Comparison of ENCODE assay signal across 20 cellular contexts in the genomic region with DNA sequence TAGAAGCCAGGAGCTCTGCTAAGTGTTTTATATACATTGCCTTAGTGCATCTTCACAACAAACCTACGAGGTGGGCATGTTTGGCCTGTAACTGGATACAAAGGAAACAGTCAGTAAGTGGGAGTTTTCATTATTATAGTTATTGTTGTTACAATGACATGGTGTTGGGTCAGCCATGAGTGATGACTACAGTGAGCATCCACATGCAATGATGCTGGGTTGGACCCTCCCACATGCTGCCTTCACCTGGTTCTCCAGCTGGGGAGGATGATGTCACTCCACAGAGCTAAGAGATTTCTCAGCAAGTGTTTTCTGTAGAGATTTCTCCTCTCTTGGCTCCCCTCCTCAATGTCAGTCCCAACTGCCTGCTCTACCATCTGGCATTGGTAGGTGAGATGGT. TPM values are rescaled to one million over a fixed set of nuclear protein-coding genes. Genes with fewer than 3 reads are reported as not detected.
DNase-seq lines count a peak whose midpoint lies in the region; ATAC-seq and TF ChIP-seq lines count a peak whose summit lies in the region.
"Had no signal": no experiment of that assay in that cellular context is flagged by ENCODE, and none has a peak within 500 bp of the region (broad histone marks: within the 10 kb centered on the region; RNA-seq: fewer than 3 reads in every experiment).

No MANE protein-coding gene starts in this region.

- in situ Hi-C loops in Panc1 (cut with HindIII; ENCODE audit: low pct_unique_long_range_greater_than_20kb, low sequenced_read_pairs), result no loop called here

- no peaks in the 10 kb centered on the region for H3K79me2 ChIP-seq in HCT116 (ENCODE audit: insufficient read depth, low read length)

- POLR2A ChIA-PET in HCT116 (lab: Charles Lee) (no interaction called here), Panc1 (lab: Charles Lee) (no interaction called here)

- BruUV-seq in HCT116 (replicated peaks; lab: Mats Ljungman, UMichigan) (no TSS peak), Panc1 (replicated peaks; lab: Mats Ljungman, UMichigan) (no TSS peak)

- no peaks in the 10 kb centered on the region for H4K20me1 ChIP-seq in HCT116 (ENCODE audit: insufficient read depth)

- no peak overlapping the region for H2AFZ ChIP-seq in HCT116 (ENCODE audit: low read depth, low read length, poor library complexity, severe bottlenecking)

- H3K27ac ChIP-seq in HCT116 (ENCODE audit: low read depth, low read length), result no peak overlapping the region
- peak overlapping the region; percentile 59 for H3K27ac ChIP-seq in Panc1 (ENCODE audit: low read length)
- H3K27ac ChIP-seq in foreskin keratinocyte, result no peak overlapping the region
- H3K27ac ChIP-seq: gastrocnemius medialis, sigmoid colon, SK-N-MC, uterus had no signal

- TF ChIP-seq RAD21 in HCT116 (IDR thresholded peaks at IDR 0.05; ENCODE audit: low read depth), result no peak

- CTCF ChIA-PET in HCT116 (lab: Charles Lee) (no interaction called here), Panc1 (lab: Charles Lee) (no interaction called here)

- H3K9me2 ChIP-seq in HCT116 (ENCODE audit: insufficient read depth), result no peaks in the 10 kb centered on the region

- intact Hi-C loops in HCT116 (cut with micrococcal nuclease), result loop anchor here (2.0 kb wide), 1 partner anchor 25 kb away; no protein-coding TSS in a partner anchor
- intact Hi-C loops in Panc1 (cut with micrococcal nuclease; ENCODE audit: unreplicated experiment), result no loop called here

- TF ChIP-seq CTCF in AG09309 (IDR thresholded peaks at IDR 0.05; ENCODE audit: control insufficient read depth, insufficient read depth, low read depth, low read length, missing control alignments) (no peak), HCT116 (IDR thresholded peaks at IDR 0.05 in 2 of 3, conservative IDR thresholded peaks at IDR 0.05 in 1 of 3; ENCODE audit: borderline replicate concordance in 1 of 3, insufficient read depth in 1 of 3, low read depth in 2 of 3, low read length in 2 of 3) (no peak), Panc1 (IDR thresholded peaks at IDR 0.05) (no peak), foreskin keratinocyte (conservative IDR thresholded peaks at IDR 0.05) (no peak)

- no peak overlapping the region for H3K4me3 ChIP-seq in AG09309 (ENCODE audit: control insufficient read depth, low read depth, low read length)
- no peak overlapping the region for H3K4me3 ChIP-seq in HCT116 (replicated peaks in 1 of 2; ENCODE audit: low read depth in 1 of 2, low read length in 2 of 2)
- H3K4me3 ChIP-seq in Panc1 (ENCODE audit: low read depth in 2 of 2, low read length in 2 of 2), result no peak overlapping the region
- H3K4me3 ChIP-seq: gastrocnemius medialis, sigmoid colon, SK-N-MC, uterus had no signal

- no peak for TF ChIP-seq POLR2A in HCT116 (IDR thresholded peaks at IDR 0.05; ENCODE audit: borderline replicate concordance, extremely low read depth, insufficient read depth, insufficient read length)

- H3K27me3 ChIP-seq in HCT116 (ENCODE audit: insufficient read depth, low read length), result no peaks in the 10 kb centered on the region
- H3K27me3 ChIP-seq in Panc1 (ENCODE audit: control insufficient read depth, insufficient read depth, low read length), result no peaks in the 10 kb centered on the region
- H3K27me3 ChIP-seq in foreskin keratinocyte, result no peaks in the 10 kb centered on the region
- H3K27me3 ChIP-seq: gastrocnemius medialis, sigmoid colon, uterus had no signal

- H3K36me3 ChIP-seq in HCT116 (ENCODE audit: control insufficient read depth in 1 of 2, insufficient read depth in 2 of 2, low read length in 2 of 2), result no peaks in the 10 kb centered on the region
- no peaks in the 10 kb centered on the region for H3K36me3 ChIP-seq in Panc1 (ENCODE audit: control insufficient read depth, insufficient read depth, low read length)
- H3K36me3 ChIP-seq: gastrocnemius medialis, sigmoid colon, uterus had no signal

- DNase-seq in AG09309 (ENCODE audit: low read depth) (peak; percentile 0), HCT116 (ENCODE audit: low read depth, low spot score) (no peak), Panc1 (ENCODE audit: low read depth, low spot score) (no peak), foreskin keratinocyte (peak; percentile 34 to 59), activated T-cell treated with anti-CD3 and anti-CD28 coated beads for 4 hours (no peak), NCI-H1417 treated with DMSO at 0.1 percent for 48 hours (lab: John Stamatoyannopoulos, UW) (no peak)
- DNase-seq: activated CD4-positive, alpha-beta T cell treated with anti-CD3 and anti-CD28 coated beads for 4 hours; activated CD8-positive, alpha-beta memory T cell treated with anti-CD3 and anti-CD28 coated beads, Interleukin-2, amount 50 U/mL, for 4 hours; COR-L47; KBM-7; NCI-H1105; sigmoid colon; stimulated activated CD4-positive, alpha-beta T cell treated with anti-CD3 and anti-CD28 coated beads, Interleukin-2, amount 100 ng/mL, for 48 hours; T1000; uterus had no signal

- RAD21 ChIA-PET in HCT116 (lab: Charles Lee; ENCODE audit: low non-redundant PET in 1 of 2, low total read pairs in 2 of 2, uncharacterized antibody in 2 of 2, unreplicated experiment in 2 of 2), result interaction anchor here (0.7 to 1.5 kb wide), 3 partner anchors 25 to 189 kb away, joined by 3 to 4 read pairs (median 4); no protein-coding TSS in a partner anchor

- H3K4me2 ChIP-seq in HCT116 (ENCODE audit: low read length), result peak overlapping the region; percentile 60; the same call in 1 of the 2 replicates

- H3K9ac ChIP-seq in HCT116 (ENCODE audit: low read length), result no peak overlapping the region

- no peaks in the 10 kb centered on the region for H3K9me3 ChIP-seq in HCT116 (ENCODE audit: control insufficient read depth in 1 of 2, insufficient read depth in 1 of 2, low read depth in 1 of 2, low read length in 2 of 2)
- 0 out of 2 replicates have a peak, but pooled peaks cover 3% of the 10 kb centered on the region for H3K9me3 ChIP-seq in Panc1 (ENCODE audit: control insufficient read depth, insufficient read depth, low read depth, low read length)
- H3K9me3 ChIP-seq: gastrocnemius medialis, sigmoid colon, uterus had no signal

- peaks cover 37 to 74% of the 10 kb centered on the region in 2 experiments for H3K4me1 ChIP-seq in HCT116 (ENCODE audit: control insufficient read depth in 1 of 2, insufficient read depth in 2 of 2, low read length in 2 of 2)
- peaks cover 14% of the 10 kb centered on the region for H3K4me1 ChIP-seq in Panc1 (ENCODE audit: control insufficient read depth, insufficient read depth, low read length)
- H3K4me1 ChIP-seq in foreskin keratinocyte, result peaks cover 41% of the 10 kb centered on the region
- H3K4me1 ChIP-seq: gastrocnemius medialis, sigmoid colon, uterus had no signal

- ATAC-seq in HCT116 (no peak), Panc1 (no peak), foreskin keratinocyte (peak; percentile 76), GM18867 (IDR thresholded peaks at IDR 0.05; ENCODE audit: unreplicated experiment) (no peak), HG03175 (IDR thresholded peaks at IDR 0.05; ENCODE audit: unreplicated experiment) (no peak)

TF ChIP-seq in HCT116, 20 proteins besides CTCF, POLR2A, EP300 and RAD21:
- TF ChIP-seq EZH2 (IDR thresholded peaks at IDR 0.05) (no peak), ZNF274 (IDR thresholded peaks at IDR 0.05; ENCODE audit: low read depth, low read length) (no peak), SIN3A (IDR thresholded peaks at IDR 0.05; ENCODE audit: low read depth) (no peak), SP1 (IDR thresholded peaks at IDR 0.05; ENCODE audit: low read depth) (no peak; the same call in 1 of the 2 replicates), CBX3 (IDR thresholded peaks at IDR 0.05; ENCODE audit: low read depth) (0 out of 2 replicates have a peak, but pooled peaks have one; percentile 12), CEBPB (IDR thresholded peaks at IDR 0.05; ENCODE audit: low read depth) (0 out of 2 replicates have a peak, but pooled peaks have one; percentile 9), YY1 (IDR thresholded peaks at IDR 0.05; ENCODE audit: extremely low read depth, insufficient replicate concordance, low read depth, low read length) (no peak)

RNA-seq across cellular contexts. Expression of gene EHF, which starts 59.3 kb away (rescaled TPM):
- total RNA-seq in HCT116 (2021; ENCODE audit: unreplicated experiment), result 51.5 TPM
- 58.5 and 60.4 TPM in 2 replicates for polyA plus RNA-seq in HCT116 (2012)
- 0.51 TPM for total RNA-seq in Panc1 (2021; ENCODE audit: unreplicated experiment)
- polyA plus RNA-seq in Panc1 (2012; ENCODE audit: insufficient read length), result 0.17 TPM
- 97.2 and 109 TPM in 2 replicates for total RNA-seq in foreskin keratinocyte
- polyA plus RNA-seq in foreskin keratinocyte, result 9.0 and 11.2 TPM in 2 replicates
- total RNA-seq: G401 had no signal

Comparison
In these comparisons a context has a peak if more than half of its experiments do, and no peak if none do; other contexts are left out.
1. DNase-seq: peak in AG09309 (single experiment) and foreskin keratinocyte (2 of 2); none in HCT116 (single experiment), Panc1 (single experiment), activated T-cell treated with anti-CD3 and anti-CD28 coated beads for 4 hours (single experiment) and NCI-H1417 treated with DMSO at 0.1 percent for 48 hours (single experiment).
2. RNA of gene EHF, which starts 59.3 kb away (total RNA-seq): 97.2 to 109 TPM in foreskin keratinocyte and 51.5 TPM in HCT116 (single experiment); 0.51 TPM in Panc1 (single experiment); every median in the first group is over 10 times any median in the second.